ENCODE assay signal across 7 cellular contexts in genomic region chr15:20276312-20277114, GRCh38.
DNase-seq lines count a peak whose midpoint lies in the region; ATAC-seq, FAIRE-seq and TF ChIP-seq lines count a peak whose summit lies in the region.
"Not testable (repeated sequence)": the region's sequence is repeated elsewhere in the genome, so short reads cannot be mapped to it uniquely, and the experiment has no call there.

No MANE protein-coding gene starts in this region.

- BruUV-seq in K562 (replicated peaks; lab: Mats Ljungman, UMichigan), result not testable (repeated sequence)

- H2AK5ac ChIP-seq in neuronal stem cell (ENCODE audit: low read depth, low read length), result not testable (repeated sequence)

- H3K4me2 ChIP-seq in K562 (ENCODE audit: insufficient read depth, low read length); neuronal stem cell (ENCODE audit: insufficient read depth, low read length, poor library complexity, severe bottlenecking): not testable (repeated sequence)

- not testable (repeated sequence) for FAIRE-seq in K562 (lab: Jason Lieb, UNC)

- TF ChIP-seq EP300 in K562 (IDR thresholded peaks at IDR 0.05; ENCODE audit: low read length), result not testable (repeated sequence)

- peaks cover 12 to 33% of the 10 kb centered on the region in 2 experiments; a peak in 4 of 5 replicates for H3K27me3 ChIP-seq in K562 (ENCODE audit: control insufficient read depth in 2 of 2, insufficient read depth in 2 of 2, low read length in 2 of 2)
- H3K27me3 ChIP-seq in neuronal stem cell (ENCODE audit: control insufficient read depth in 3 of 3, insufficient read depth in 3 of 3, low read depth in 1 of 3, low read length in 3 of 3), result not testable (repeated sequence)

- H3K4me3 Mint-ChIP-seq in stimulated activated effector memory CD8-positive, alpha-beta T cell treated with anti-CD3 and anti-CD28 coated beads, Interleukin-12 subunit alpha, Interleukin-12 subunit beta, amount 100 ng/mL, for 72 hours, result not testable (repeated sequence)

- H3K36me3 ChIP-seq in K562 (ENCODE audit: control insufficient read depth, insufficient read depth, low read length); neuronal stem cell (replicated peaks in 1 of 2; ENCODE audit: control insufficient read depth in 2 of 2, insufficient read depth in 2 of 2, low read length in 2 of 2): not testable (repeated sequence)

- intact Hi-C loops in K562 (cut with micrococcal nuclease), result not testable (repeated sequence)

- POLR2A ChIA-PET in K562 (lab: Yijun Ruan, JAX), result not testable (repeated sequence)

- WGBS in K562 (ENCODE audit: insufficient coverage, low coverage, missing lambda C conversion rate), result 1% methylated on average over 13 of the region's 13 CpGs
- WGBS in neuronal stem cell (ENCODE audit: extremely low coverage in 2 of 2, insufficient read length in 2 of 2, insufficient replicate concordance in 1 of 2), 2 donors, result no CpG with 5 or more reads among the region's 13 CpGs

- H3K27ac Mint-ChIP-seq in stimulated activated effector memory CD8-positive, alpha-beta T cell treated with anti-CD3 and anti-CD28 coated beads, Interleukin-12 subunit alpha, Interleukin-12 subunit beta, amount 100 ng/mL, for 72 hours, result not testable (repeated sequence)

- not testable (repeated sequence) for H3K79me1 ChIP-seq in neuronal stem cell (ENCODE audit: low read depth, low read length)

- not testable (repeated sequence) for TF ChIP-seq POLR2A in K562 (conservative IDR thresholded peaks at IDR 0.05)

- H3K27ac ChIP-seq in C4-2B, result peak overlapping the region; percentile 79
- H3K27ac ChIP-seq in K562 (ENCODE audit: extremely low read depth, low read depth, low read length); neuronal stem cell (replicated peaks; ENCODE audit: low read length): not testable (repeated sequence)

- H2BK12ac ChIP-seq in neuronal stem cell (ENCODE audit: low read length), result not testable (repeated sequence)

- peak overlapping the region; percentile 43 for H3K23ac ChIP-seq in neuronal stem cell (ENCODE audit: low read depth, low read length, poor library complexity)

- not testable (repeated sequence) for H2AFZ ChIP-seq in K562 (ENCODE audit: low read depth, low read length); neuronal stem cell (ENCODE audit: low read length)

- H4K91ac ChIP-seq in neuronal stem cell (ENCODE audit: low read depth, low read length, poor library complexity), result not testable (repeated sequence)

- H3K36me3 Mint-ChIP-seq in stimulated activated effector memory CD8-positive, alpha-beta T cell treated with anti-CD3 and anti-CD28 coated beads, Interleukin-12 subunit alpha, Interleukin-12 subunit beta, amount 100 ng/mL, for 72 hours, result not testable (repeated sequence)

- H2BK15ac ChIP-seq in neuronal stem cell (ENCODE audit: low read length), result not testable (repeated sequence)

- H2BK5ac ChIP-seq in neuronal stem cell (ENCODE audit: low read length), result not testable (repeated sequence)

- H3K4me3 ChIP-seq in K562; neuronal stem cell (ENCODE audit: low read length in 2 of 2): not testable (repeated sequence)

- CTCF ChIA-PET in K562 (lab: Yijun Ruan, JAX; ENCODE audit: low intra/inter-chr PET ratio), result not testable (repeated sequence)

- not testable (repeated sequence) for H3K9me1 ChIP-seq in K562 (ENCODE audit: control insufficient read depth, insufficient read depth, low read length)

- DNase-seq in activated CD4-positive, CD25-positive, alpha-beta regulatory T cell treated with anti-CD3 and anti-CD28 coated beads, Interleukin-2, amount 50 U/mL, for 72 hours, result peak; percentile 27
- DNase-seq in K562 (ENCODE audit: extremely low read depth in 1 of 4, low spot score in 3 of 4) (peak in 1 of 4 experiments; percentile 8), islet precursor cell (peak; percentile 60)
- DNase-seq in neuronal stem cell (ENCODE audit: low spot score); stimulated activated effector memory CD8-positive, alpha-beta T cell treated with anti-CD3 and anti-CD28 coated beads, Interleukin-12 subunit alpha, Interleukin-12 subunit beta, amount 100 ng/mL, for 72 hours (ENCODE audit: low spot score in 2 of 2): not testable (repeated sequence)

- not testable (repeated sequence) for H4K20me1 ChIP-seq in K562 (replicated peaks; ENCODE audit: control insufficient read depth, insufficient read depth, low read length)

- not testable (repeated sequence) for TF ChIP-seq RAD21 in K562 (CRISPR knock-in tag; conservative IDR thresholded peaks at IDR 0.05 in 1 of 2, IDR thresholded peaks at IDR 0.05 in 1 of 2)

- not testable (repeated sequence) for H4K8ac ChIP-seq in neuronal stem cell (ENCODE audit: low read depth, low read length)

- not testable (repeated sequence) for H3K4ac ChIP-seq in neuronal stem cell (ENCODE audit: low read length)

- not testable (repeated sequence) for H3K4me1 ChIP-seq in K562 (replicated peaks in 1 of 2; ENCODE audit: control insufficient read depth in 2 of 2, insufficient read depth in 2 of 2, low read length in 2 of 2); neuronal stem cell (ENCODE audit: control insufficient read depth in 2 of 2, insufficient read depth in 1 of 2, low read depth in 1 of 2, low read length in 2 of 2)

- not testable (repeated sequence) for H3K79me2 ChIP-seq in K562 (ENCODE audit: control insufficient read depth, insufficient read depth, low read length)

- not testable (repeated sequence) for ATAC-seq in K562
- ATAC-seq in esophagus mucosa, result peak; percentile 11
- peak; percentile 4 for ATAC-seq in stimulated activated effector memory CD8-positive, alpha-beta T cell treated with anti-CD3 and anti-CD28 coated beads, Interleukin-12 subunit alpha, Interleukin-12 subunit beta, amount 100 ng/mL, for 72 hours

- not testable (repeated sequence) for H2BK120ac ChIP-seq in neuronal stem cell (ENCODE audit: low read depth, low read length)

- H3K9me3 ChIP-seq in K562 (replicated peaks; ENCODE audit: control insufficient read depth, insufficient read depth, low read depth, low read length), result not testable (repeated sequence)
- peaks cover 0 to 20% of the 10 kb centered on the region in 2 donors for H3K9me3 ChIP-seq in neuronal stem cell (replicated peaks in 1 of 2; ENCODE audit: control insufficient read depth in 2 of 2, insufficient read depth in 1 of 2, low read depth in 1 of 2, low read length in 2 of 2)

- not testable (repeated sequence) for H3K4me1 Mint-ChIP-seq in stimulated activated effector memory CD8-positive, alpha-beta T cell treated with anti-CD3 and anti-CD28 coated beads, Interleukin-12 subunit alpha, Interleukin-12 subunit beta, amount 100 ng/mL, for 72 hours

- H3K9ac ChIP-seq in K562 (ENCODE audit: insufficient read depth in 1 of 2, low read depth in 2 of 2, low read length in 2 of 2); neuronal stem cell (ENCODE audit: low read depth, low read length, poor library complexity): not testable (repeated sequence)

- H3K9me3 Mint-ChIP-seq in stimulated activated effector memory CD8-positive, alpha-beta T cell treated with anti-CD3 and anti-CD28 coated beads, Interleukin-12 subunit alpha, Interleukin-12 subunit beta, amount 100 ng/mL, for 72 hours, result not testable (repeated sequence)

- in situ Hi-C loops in K562 (cut with MboI), result not testable (repeated sequence)

- not testable (repeated sequence) for H3K18ac ChIP-seq in neuronal stem cell (ENCODE audit: low read length)

- not testable (repeated sequence) for H3K14ac ChIP-seq in neuronal stem cell (ENCODE audit: low read length)

- TF ChIP-seq CTCF in C4-2B (conservative IDR thresholded peaks at IDR 0.05); K562 (IDR thresholded peaks at IDR 0.05 in 2 of 3, conservative IDR thresholded peaks at IDR 0.05 in 1 of 3; ENCODE audit: insufficient read depth in 2 of 3, low read depth in 1 of 3, low read length in 3 of 3): not testable (repeated sequence)

TF ChIP-seq in K562, 482 proteins besides CTCF, POLR2A, EP300 and RAD21:
- TF ChIP-seq CEBPB (tag; IDR thresholded peaks at IDR 0.05), result peak; percentile 62
TF ChIP-seq in K562: peak in this region for 1; not testable (repeated sequence) for 481.
